Comparison of ENCODE assay signal across 8 cellular contexts in the genomic region with DNA sequence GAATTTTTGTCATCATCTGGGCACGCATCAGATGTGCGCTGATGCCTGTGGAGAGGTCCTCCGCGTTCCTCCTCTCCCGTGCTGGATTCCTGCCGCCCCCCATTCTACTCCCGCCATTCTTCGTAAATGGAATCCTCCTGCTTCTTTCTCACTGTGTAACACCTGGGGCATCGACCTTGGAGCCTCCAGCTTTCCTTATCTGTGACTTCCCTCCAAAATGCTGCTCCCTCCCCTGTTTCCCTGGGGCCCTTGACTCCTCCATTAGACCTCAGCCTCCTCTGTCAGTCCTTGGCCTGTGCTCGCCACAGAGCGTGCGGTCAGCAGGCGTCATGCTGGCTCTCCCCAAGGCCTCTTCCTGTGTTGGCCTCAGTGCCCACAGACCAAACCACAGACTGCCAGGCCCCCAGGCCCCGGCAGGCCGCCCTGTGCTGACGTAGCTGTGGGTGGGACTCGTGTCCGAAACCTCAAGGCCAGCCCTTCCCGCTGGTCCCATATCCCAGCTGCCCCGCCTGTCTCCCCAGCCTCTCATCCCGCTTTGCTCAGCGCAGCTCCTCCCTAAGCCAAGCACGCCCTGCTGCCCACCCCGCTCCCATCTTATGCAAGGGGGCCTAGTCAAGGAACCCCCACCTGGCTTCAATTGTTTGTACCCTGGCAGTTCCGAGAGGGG. TPM values are rescaled to one million over a fixed set of nuclear protein-coding genes. Genes with fewer than 3 reads are reported as not detected.
DNase-seq lines count a peak whose midpoint lies in the region; FAIRE-seq and TF ChIP-seq lines count a peak whose summit lies in the region.

No MANE protein-coding gene starts in this region.

- H3K4me3 Mint-ChIP-seq in activated naive CD4-positive, alpha-beta T cell treated with anti-CD3 and anti-CD28 coated beads, Interleukin-2, amount 50 U/mL, for 24 hours = peak overlapping the region; percentile 37
- H3K4me3 Mint-ChIP-seq in progenitor cell of endocrine pancreas (ENCODE audit: low read depth) = peak overlapping the region; percentile 65

- TF ChIP-seq CTCF in fibroblast of the aortic adventitia (IDR thresholded peaks at IDR 0.05; ENCODE audit: insufficient read depth, low read length) (no peak), progenitor cell of endocrine pancreas (IDR thresholded peaks at IDR 0.05; ENCODE audit: unreplicated experiment) (no peak)

- no peaks in the 10 kb centered on the region for H3K4me1 Mint-ChIP-seq in activated naive CD4-positive, alpha-beta T cell treated with anti-CD3 and anti-CD28 coated beads, Interleukin-2, amount 50 U/mL, for 24 hours
- no peaks in the 10 kb centered on the region for H3K4me1 Mint-ChIP-seq in progenitor cell of endocrine pancreas (ENCODE audit: low read depth)

- H3K36me3 Mint-ChIP-seq in activated naive CD4-positive, alpha-beta T cell treated with anti-CD3 and anti-CD28 coated beads, Interleukin-2, amount 50 U/mL, for 24 hours = no peaks in the 10 kb centered on the region
- no peaks in the 10 kb centered on the region for H3K36me3 Mint-ChIP-seq in progenitor cell of endocrine pancreas (ENCODE audit: insufficient read depth)

- no peak overlapping the region for H3K27ac Mint-ChIP-seq in activated naive CD4-positive, alpha-beta T cell treated with anti-CD3 and anti-CD28 coated beads, Interleukin-2, amount 50 U/mL, for 24 hours
- H3K27ac Mint-ChIP-seq in progenitor cell of endocrine pancreas = peak overlapping the region; percentile 47

- no peaks in the 10 kb centered on the region for H3K9me3 Mint-ChIP-seq in activated naive CD4-positive, alpha-beta T cell treated with anti-CD3 and anti-CD28 coated beads, Interleukin-2, amount 50 U/mL, for 24 hours
- H3K9me3 Mint-ChIP-seq in progenitor cell of endocrine pancreas (ENCODE audit: low read depth) = no peaks in the 10 kb centered on the region

- FAIRE-seq in RCC 7860 (lab: Jason Lieb, UNC) = no peak

- peaks cover 12% of the 10 kb centered on the region for H3K27me3 Mint-ChIP-seq in activated naive CD4-positive, alpha-beta T cell treated with anti-CD3 and anti-CD28 coated beads, Interleukin-2, amount 50 U/mL, for 24 hours
- peaks cover 15% of the 10 kb centered on the region for H3K27me3 Mint-ChIP-seq in progenitor cell of endocrine pancreas

- no peak for DNase-seq in activated naive CD4-positive, alpha-beta T cell treated with anti-CD3 and anti-CD28 coated beads, Interleukin-2, amount 50 U/mL, for 16 hours
- peak; percentile 16 for DNase-seq in RCC 7860 (ENCODE audit: low spot score)
- DNase-seq in fibroblast of the aortic adventitia (ENCODE audit: low read depth) = peak; percentile 43
- DNase-seq in progenitor cell of endocrine pancreas (ENCODE audit: low spot score, unreplicated experiment) = no peak
- DNase-seq in NCI-H510A (lab: John Stamatoyannopoulos, UW) = no peak
- DNase-seq in NCI-H345 treated with DMSO at 0.1 percent for 48 hours (lab: John Stamatoyannopoulos, UW; ENCODE audit: unreplicated experiment) = no peak
- no peak for DNase-seq in NCI-H1694 (lab: John Stamatoyannopoulos, UW)

- no peak overlapping the region for H3K4me3 ChIP-seq in fibroblast of the aortic adventitia (ENCODE audit: low read depth, low read length)

RNA-seq across cellular contexts. Expression of a gene that starts 17.7 kb away (rescaled TPM):
- 10.3 and 22.4 TPM in 2 replicates for total RNA-seq in fibroblast of the aortic adventitia (ENCODE audit: low replicate concordance)
- total RNA-seq in progenitor cell of endocrine pancreas = 0.27 TPM in 1 of 2 replicates, not detected in the other

Comparison
In these comparisons a context has a peak if more than half of its experiments do, and no peak if none do; other contexts are left out.
1. DNase-seq: peak in RCC 7860 (single experiment) and fibroblast of the aortic adventitia (single experiment); none in activated naive CD4-positive, alpha-beta T cell treated with anti-CD3 and anti-CD28 coated beads, Interleukin-2, amount 50 U/mL, for 16 hours (single experiment), progenitor cell of endocrine pancreas (single experiment), NCI-H510A (single experiment), NCI-H345 treated with DMSO at 0.1 percent for 48 hours (single experiment) and NCI-H1694 (single experiment).